In the genomic region with DNA sequence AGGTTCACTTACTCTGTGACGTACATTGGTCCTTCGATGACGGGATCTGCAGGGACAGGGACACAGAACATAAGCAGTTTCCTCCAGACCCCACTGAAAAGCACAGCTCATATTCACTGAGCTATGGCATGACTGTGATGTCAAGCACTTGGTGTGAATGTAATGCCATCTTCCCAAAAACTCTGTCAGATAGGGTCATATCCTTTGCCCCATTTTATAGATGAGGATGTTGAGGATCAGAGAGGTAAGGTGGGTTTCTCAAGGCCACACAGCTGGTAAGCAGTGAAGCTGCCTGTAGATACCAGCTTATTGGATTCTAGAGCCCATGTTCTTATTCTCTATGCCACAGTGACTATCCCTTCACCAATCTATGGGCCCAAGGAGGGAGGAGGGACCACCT, we compare ENCODE assay signal across 30 cellular contexts. TPM values are rescaled to one million over a fixed set of nuclear protein-coding genes. Genes with fewer than 3 reads are reported as not detected.
DNase-seq lines count a peak whose midpoint lies in the region; ATAC-seq, FAIRE-seq and TF ChIP-seq lines count a peak whose summit lies in the region.
"Had no signal": no experiment of that assay in that cellular context is flagged by ENCODE, and none has a peak within 500 bp of the region (broad histone marks: within the 10 kb centered on the region; RNA-seq: fewer than 3 reads in every experiment).

No MANE protein-coding gene starts in this region.

- no peak overlapping the region for H3K27ac ChIP-seq in K562 (ENCODE audit: extremely low read depth, low read depth, low read length)
- no peak overlapping the region for H3K27ac ChIP-seq in sigmoid colon
- H3K27ac ChIP-seq: BLaER1 had no signal

- H3K4me2 ChIP-seq in K562 (ENCODE audit: insufficient read depth, low read length), result no peak overlapping the region
- H3K4me2 ChIP-seq: BLaER1 had no signal

- TF ChIP-seq EP300 in K562 (IDR thresholded peaks at IDR 0.05; ENCODE audit: low read length), result no peak
- no peak for TF ChIP-seq EP300 in sigmoid colon (IDR thresholded peaks at IDR 0.05)

- H2AFZ ChIP-seq in K562 (ENCODE audit: low read depth, low read length), result no peak overlapping the region

- no peaks in the 10 kb centered on the region for H3K4me1 Mint-ChIP-seq in endothelial cell (ENCODE audit: unreplicated experiment)
- H3K4me1 Mint-ChIP-seq: CD4-positive, alpha-beta memory T cell; CD4-positive, CD25-positive, alpha-beta regulatory T cell had no signal

- H3K27me3 ChIP-seq in K562 (ENCODE audit: control insufficient read depth in 2 of 2, insufficient read depth in 2 of 2, low read length in 2 of 2), result peaks cover 0 to 10% of the 10 kb centered on the region in 2 experiments; a peak in 2 of 5 replicates
- peaks cover 8 to 48% (median 28%) of the 10 kb centered on the region in 3 donors for H3K27me3 ChIP-seq in sigmoid colon
- H3K27me3 ChIP-seq: BLaER1 had no signal

- no peak for FAIRE-seq in K562 (lab: Jason Lieb, UNC)
- FAIRE-seq: A204.1, GM12878, GM12892, GM18507 had no signal

- intact Hi-C loops in K562 (cut with micrococcal nuclease) (no loop called here), sigmoid colon (cut with DNase I) (no loop called here)

- BruUV-seq in K562 (replicated peaks; lab: Mats Ljungman, UMichigan), result no TSS peak

- POLR2A ChIA-PET in K562 (lab: Yijun Ruan, JAX), result interaction anchor here (0.6 to 1.3 kb wide), 4 partner anchors 13 to 47 kb away, joined by 3 to 5 read pairs (median 3); no protein-coding TSS in a partner anchor

- H3K36me3 ChIP-seq in K562 (ENCODE audit: control insufficient read depth, insufficient read depth, low read length) (no peaks in the 10 kb centered on the region), sigmoid colon (no peaks in the 10 kb centered on the region)
- H3K36me3 ChIP-seq: BE2C, BLaER1 had no signal

- H3K36me3 Mint-ChIP-seq in endothelial cell (ENCODE audit: low read depth, unreplicated experiment), result peaks cover 10% of the 10 kb centered on the region
- H3K36me3 Mint-ChIP-seq: CD14-positive monocyte; CD4-positive, CD25-positive, alpha-beta regulatory T cell had no signal

- ATAC-seq in K562, result no peak
- ATAC-seq: GM12878 had no signal

- H3K9me1 ChIP-seq in K562 (ENCODE audit: control insufficient read depth, insufficient read depth, low read length), result no peaks in the 10 kb centered on the region

- no peaks in the 10 kb centered on the region for H4K20me1 ChIP-seq in K562 (replicated peaks; ENCODE audit: control insufficient read depth, insufficient read depth, low read length)
- H4K20me1 ChIP-seq: BLaER1 had no signal

- H3K4me1 ChIP-seq in K562 (replicated peaks in 1 of 2; ENCODE audit: control insufficient read depth in 2 of 2, insufficient read depth in 2 of 2, low read length in 2 of 2), result peaks cover 0 to 11% of the 10 kb centered on the region in 2 experiments; a peak in 2 of 5 replicates
- H3K4me1 ChIP-seq in sigmoid colon, result no peaks in the 10 kb centered on the region
- H3K4me1 ChIP-seq: BE2C, BLaER1 had no signal

- H3K4me3 ChIP-seq in K562 (no peak overlapping the region), sigmoid colon (no peak overlapping the region)
- H3K4me3 ChIP-seq: BLaER1, GM12878 had no signal

- CTCF ChIA-PET in K562 (lab: Yijun Ruan, JAX; ENCODE audit: low intra/inter-chr PET ratio), result no interaction called here

- H3K27ac Mint-ChIP-seq in endothelial cell (ENCODE audit: unreplicated experiment), result no peak overlapping the region
- H3K27ac Mint-ChIP-seq: CD4-positive, alpha-beta memory T cell; CD4-positive, CD25-positive, alpha-beta regulatory T cell had no signal

- no peak for DNase-seq in K562 (ENCODE audit: extremely low read depth in 1 of 4, low spot score in 3 of 4)
- DNase-seq in endothelial cell (ENCODE audit: low spot score), result no peak
- DNase-seq in sigmoid colon, result peak; percentile 4
- no peak for DNase-seq in NCI-H2107 treated with DMSO at 0.1 percent for 48 hours (lab: John Stamatoyannopoulos, UW; ENCODE audit: unreplicated experiment)
- no peak for DNase-seq in SK-N-DZ (ENCODE audit: low spot score)
- no peak for DNase-seq in retina
- DNase-seq: 8988T; BE2C; C1 segment of cervical spinal cord; CD4-positive, alpha-beta memory T cell; CD4-positive, CD25-positive, alpha-beta regulatory T cell; CD8-positive, alpha-beta memory T cell; COR-L47; DMS 273 treated with DMSO at 0.1 percent for 48 hours; DMS153; DMS53; DMS79; DND-41; EL; GDM1 had no signal

- WGBS in K562 (ENCODE audit: insufficient coverage, low coverage, missing lambda C conversion rate), result 3% methylated on average over 3 of the region's 3 CpGs
- 94 to 97% methylated on average over 3 of the region's 3 CpGs for WGBS in sigmoid colon, 2 donors

- TF ChIP-seq CTCF in K562 (IDR thresholded peaks at IDR 0.05 in 2 of 3, conservative IDR thresholded peaks at IDR 0.05 in 1 of 3; ENCODE audit: insufficient read depth in 2 of 3, low read depth in 1 of 3, low read length in 3 of 3), result no peak
- TF ChIP-seq CTCF in endothelial cell (IDR thresholded peaks at IDR 0.05; ENCODE audit: unreplicated experiment), result no peak
- TF ChIP-seq CTCF in sigmoid colon (IDR thresholded peaks at IDR 0.05), result no peak

- no peak overlapping the region for H3K9ac ChIP-seq in K562 (ENCODE audit: insufficient read depth in 1 of 2, low read depth in 2 of 2, low read length in 2 of 2)
- H3K9ac ChIP-seq: BLaER1 had no signal

- H3K9me3 ChIP-seq in K562 (replicated peaks; ENCODE audit: control insufficient read depth, insufficient read depth, low read depth, low read length) (no peaks in the 10 kb centered on the region), sigmoid colon (peaks cover 0 to 3% (median under 1%) of the 10 kb centered on the region in 4 donors)
- H3K9me3 ChIP-seq: BE2C had no signal

- in situ Hi-C loops in K562 (cut with MboI), result no loop called here

- no peak for TF ChIP-seq RAD21 in K562 (CRISPR knock-in tag; conservative IDR thresholded peaks at IDR 0.05 in 1 of 2, IDR thresholded peaks at IDR 0.05 in 1 of 2)

- H3K79me2 ChIP-seq in K562 (ENCODE audit: control insufficient read depth, insufficient read depth, low read length), result no peaks in the 10 kb centered on the region

- no peaks in the 10 kb centered on the region for H3K9me3 Mint-ChIP-seq in endothelial cell (ENCODE audit: unreplicated experiment)

- H3K4me3 Mint-ChIP-seq in endothelial cell (ENCODE audit: unreplicated experiment), result peak overlapping the region; percentile 51
- H3K4me3 Mint-ChIP-seq: CD4-positive, CD25-positive, alpha-beta regulatory T cell; CD8-positive, alpha-beta memory T cell had no signal

- TF ChIP-seq POLR2A in K562 (conservative IDR thresholded peaks at IDR 0.05) (no peak), sigmoid colon (IDR thresholded peaks at IDR 0.05) (no peak)

- peaks cover 2% of the 10 kb centered on the region for H3K27me3 Mint-ChIP-seq in endothelial cell (ENCODE audit: unreplicated experiment)

RNA-seq across cellular contexts. Expression of gene ERN2, which starts 2.5 kb away (rescaled TPM):
- 1.00 and 1.2 TPM in 2 replicates for total RNA-seq in K562 (2011; cell fraction: chromatin; rRNA removed; ENCODE audit: low replicate concordance)
- 9.5 and 13.8 TPM in 2 replicates for total RNA-seq in K562 (2011; cell fraction: nucleolus; rRNA removed)
- 10.4 and 24.5 TPM in 2 replicates for total RNA-seq in K562 (2011; cell fraction: nucleoplasm; rRNA removed)
- total RNA-seq in K562 (2014; rRNA removed) (1.5 and 2.1 TPM in 2 replicates), K562 (2014; rRNA removed; fragmentation: Illumina TruSeq; extraction: Trizol) (0.67 and 0.69 TPM in 2 replicates), K562 (2015; rRNA removed; fragmentation: Illumina TruSeq; extraction: Trizol) (1.0 TPM in 1 of 2 replicates, not detected in the other), K562 (2021) (0.22 and 0.36 TPM in 2 replicates), endothelial cell (ENCODE audit: unreplicated experiment) (0.80 TPM), sigmoid colon (1 to 10 TPM in 1 of 4 donors, under 1 TPM in 1, not detected in 2; 0.36 to 1.9 TPM)
- polyA plus RNA-seq in K562 (2011; rRNA removed) (0.12 and 0.33 TPM in 2 replicates), K562 (2014; fragmentation: Illumina TruSeq; extraction: Trizol) (not detected in 2 replicates), K562 (2014; fragmentation: Nextera tagmentation; extraction: Ambion mirVana) (not detected), K562 (2014; rRNA removed) (0.07 TPM in 1 of 2 replicates, not detected in the other), sigmoid colon (100 to 1,000 TPM in 1 of 3 donors, 10 to 100 TPM in 2; 19.9 to 123 (median 33.0) TPM)
- 0.12 TPM in 1 of 2 replicates, not detected in the other for polyA plus RNA-seq in K562 (2011; cell fraction: cytosol; rRNA removed)
- polyA plus RNA-seq in K562 (2011; cell fraction: nucleus; rRNA removed), result 0.35 and 0.41 TPM in 2 replicates
- polyA plus RNA-seq in K562 (2012), result 0.01 and 0.24 TPM in 2 replicates
- 8.3 and 11.8 TPM in 2 replicates for polyA minus RNA-seq in K562 (2011; rRNA and poly(A)+ RNA removed)
- polyA minus RNA-seq in K562 (2011; cell fraction: cytosol; rRNA and poly(A)+ RNA removed), result 5.3 TPM in 1 of 2 replicates, not detected in the other
- polyA minus RNA-seq in K562 (2011; cell fraction: nucleus; rRNA and poly(A)+ RNA removed), result 4.4 and 7.6 TPM in 2 replicates
- polyA plus RNA-seq in SK-N-DZ (2014; cell fraction: cytosol; rRNA removed), result 0.17 and 1.7 TPM in 2 replicates
- polyA plus RNA-seq in SK-N-DZ (2014; cell fraction: nucleus; rRNA removed), result 1.3 and 2.0 TPM in 2 replicates
- total RNA-seq: A673; CD4-positive, alpha-beta memory T cell; CD4-positive, CD25-positive, alpha-beta regulatory T cell; CD8-positive, alpha-beta memory T cell had no signal
- polyA plus RNA-seq: CD14-positive monocyte; CD4-positive, alpha-beta memory T cell; CD4-positive, CD25-positive, alpha-beta regulatory T cell; CD8-positive, alpha-beta memory T cell had no signal

RNA-seq across cellular contexts. Expression of gene PLK1, which starts 31.8 kb away (rescaled TPM):
- total RNA-seq in K562 (2011; cell fraction: chromatin; rRNA removed; ENCODE audit: low replicate concordance), result 111 and 188 TPM in 2 replicates
- 141 and 146 TPM in 2 replicates for total RNA-seq in K562 (2011; cell fraction: nucleolus; rRNA removed)
- 112 and 116 TPM in 2 replicates for total RNA-seq in K562 (2011; cell fraction: nucleoplasm; rRNA removed)
- total RNA-seq in K562 (2014; rRNA removed) (76.3 and 90.5 TPM in 2 replicates), K562 (2014; rRNA removed; fragmentation: Illumina TruSeq; extraction: Trizol) (36.9 and 45.2 TPM in 2 replicates), K562 (2015; rRNA removed; fragmentation: Illumina TruSeq; extraction: Trizol) (35.5 and 35.6 TPM in 2 replicates), K562 (2021) (139 and 152 TPM in 2 replicates), endothelial cell (ENCODE audit: unreplicated experiment) (16.0 TPM), sigmoid colon (1 to 10 TPM in 3 of 4 donors, under 1 TPM in 1; 0.82 to 5.2 (median 3.0) TPM)
- polyA plus RNA-seq in K562 (2011; rRNA removed) (45.5 and 105 TPM in 2 replicates), K562 (2014; fragmentation: Illumina TruSeq; extraction: Trizol) (169 and 212 TPM in 2 replicates), K562 (2014; fragmentation: Nextera tagmentation; extraction: Ambion mirVana) (10 to 100 TPM; 13.6 to 24.8 TPM), K562 (2014; rRNA removed) (72.2 and 87.6 TPM in 2 replicates), sigmoid colon (10 to 100 TPM in 1 of 3 donors, 1 to 10 TPM in 2; 2.4 to 37.0 (median 9.0) TPM)
- 134 and 197 TPM in 2 replicates for polyA plus RNA-seq in K562 (2011; cell fraction: cytosol; rRNA removed)
- polyA plus RNA-seq in K562 (2011; cell fraction: nucleus; rRNA removed), result 128 and 139 TPM in 2 replicates
- polyA plus RNA-seq in K562 (2012), result 138 and 150 TPM in 2 replicates
- polyA minus RNA-seq in K562 (2011; rRNA and poly(A)+ RNA removed), result 74.4 and 102 TPM in 2 replicates
- polyA minus RNA-seq in K562 (2011; cell fraction: cytosol; rRNA and poly(A)+ RNA removed), result 131 and 161 TPM in 2 replicates
- 61.0 and 77.9 TPM in 2 replicates for polyA minus RNA-seq in K562 (2011; cell fraction: nucleus; rRNA and poly(A)+ RNA removed)
- 107 and 112 TPM in 2 replicates for polyA plus RNA-seq in SK-N-DZ (2014; cell fraction: cytosol; rRNA removed)
- polyA plus RNA-seq in SK-N-DZ (2014; cell fraction: nucleus; rRNA removed), result 61.1 and 103 TPM in 2 replicates
- polyA plus RNA-seq: CD14-positive monocyte had no signal

RNA-seq across cellular contexts. Expression of gene CHP2, which starts 44.3 kb away (rescaled TPM):
- total RNA-seq in K562 (2011; cell fraction: chromatin; rRNA removed; ENCODE audit: low replicate concordance), result 0.39 and 0.46 TPM in 2 replicates
- 0.33 and 0.39 TPM in 2 replicates for total RNA-seq in K562 (2011; cell fraction: nucleolus; rRNA removed)
- total RNA-seq in K562 (2011; cell fraction: nucleoplasm; rRNA removed), result 0.51 and 0.84 TPM in 2 replicates
- total RNA-seq in K562 (2014; rRNA removed) (0.50 and 1.1 TPM in 2 replicates), K562 (2014; rRNA removed; fragmentation: Illumina TruSeq; extraction: Trizol) (0.80 and 0.83 TPM in 2 replicates), K562 (2015; rRNA removed; fragmentation: Illumina TruSeq; extraction: Trizol) (0.76 and 0.87 TPM in 2 replicates), K562 (2021) (0.95 and 1.1 TPM in 2 replicates), endothelial cell (ENCODE audit: unreplicated experiment) (not detected), sigmoid colon (under 1 TPM in 1 of 4 donors, not detected in 3; 0.28 TPM)
- polyA plus RNA-seq in K562 (2011; rRNA removed) (0.43 and 0.85 TPM in 2 replicates), K562 (2014; fragmentation: Illumina TruSeq; extraction: Trizol) (0.78 and 1.1 TPM in 2 replicates), K562 (2014; fragmentation: Nextera tagmentation; extraction: Ambion mirVana) (under 1 TPM; 0.23 to 0.45 TPM), K562 (2014; rRNA removed) (1.1 and 1.2 TPM in 2 replicates), sigmoid colon (100 to 1,000 TPM in 2 of 3 donors, 10 to 100 TPM in 1; 57.9 to 385 (median 289) TPM)
- 0.38 and 0.52 TPM in 2 replicates for polyA plus RNA-seq in K562 (2011; cell fraction: cytosol; rRNA removed)
- polyA plus RNA-seq in K562 (2011; cell fraction: nucleus; rRNA removed), result 0.24 and 1.1 TPM in 2 replicates
- polyA plus RNA-seq in K562 (2012), result 1.2 and 1.9 TPM in 2 replicates
- 0.21 and 0.67 TPM in 2 replicates for polyA minus RNA-seq in K562 (2011; rRNA and poly(A)+ RNA removed)
- polyA minus RNA-seq in K562 (2011; cell fraction: cytosol; rRNA and poly(A)+ RNA removed), result 0.57 TPM in 1 of 2 replicates, not detected in the other
- polyA minus RNA-seq in K562 (2011; cell fraction: nucleus; rRNA and poly(A)+ RNA removed), result 0.22 and 0.40 TPM in 2 replicates
- not detected in 2 replicates for polyA plus RNA-seq in SK-N-DZ (2014; cell fraction: cytosol; rRNA removed)
- polyA plus RNA-seq in SK-N-DZ (2014; cell fraction: nucleus; rRNA removed), result not detected in 2 replicates
- total RNA-seq: CD4-positive, alpha-beta memory T cell; CD4-positive, CD25-positive, alpha-beta regulatory T cell; CD8-positive, alpha-beta memory T cell; Daoy; G401; GM12878 had no signal
- polyA plus RNA-seq: AG04450; CD14-positive monocyte; CD4-positive, alpha-beta memory T cell; CD4-positive, CD25-positive, alpha-beta regulatory T cell; CD8-positive, alpha-beta memory T cell; GM12878 had no signal
